In the genomic region with DNA sequence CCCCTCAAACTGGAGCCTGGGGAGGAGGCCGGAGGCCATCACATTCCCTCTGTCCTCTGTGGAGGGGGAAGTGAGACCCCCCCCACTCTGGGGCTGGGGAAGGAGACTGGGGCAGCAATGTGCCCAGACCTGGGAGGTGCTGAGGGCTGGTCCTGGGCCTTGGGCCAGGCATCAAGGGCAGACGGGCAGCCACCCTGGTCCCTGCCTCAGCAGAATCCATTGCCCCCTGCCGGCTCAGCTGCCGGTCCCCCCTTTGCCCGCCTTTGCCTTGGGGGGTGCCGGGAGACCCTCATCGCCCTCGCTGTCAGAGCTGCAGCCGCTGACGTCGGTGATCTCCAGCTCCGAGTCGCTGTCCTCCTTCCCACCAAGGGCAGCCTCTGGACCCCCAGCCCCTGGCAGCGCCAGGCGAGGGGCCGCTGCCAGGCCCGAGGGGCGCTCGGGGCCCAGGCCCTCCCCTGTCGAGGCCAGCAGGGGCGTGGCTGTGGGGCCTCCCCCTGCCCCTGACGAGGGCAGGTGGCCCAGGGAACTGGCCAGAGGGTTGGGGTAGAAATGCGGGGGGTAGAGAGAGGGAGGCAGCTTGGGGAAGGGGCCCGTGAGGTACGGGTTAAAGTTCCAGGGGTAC, we compare ENCODE assay signal across 22 cellular contexts. TPM values are rescaled to one million over a fixed set of nuclear protein-coding genes. Genes with fewer than 3 reads are reported as not detected.
DNase-seq lines count a peak whose midpoint lies in the region; ATAC-seq, FAIRE-seq and TF ChIP-seq lines count a peak whose summit lies in the region.
"Had no signal": no experiment of that assay in that cellular context is flagged by ENCODE, and none has a peak within 500 bp of the region (broad histone marks: within the 10 kb centered on the region; RNA-seq: fewer than 3 reads in every experiment).

No MANE protein-coding gene starts in this region.

- in situ Hi-C loops in HepG2 (cut with HindIII; ENCODE audit: extremely low pct_ligation_motif_present, low pct_unique_long_range_greater_than_20kb) = no loop called here

- TF ChIP-seq CTCF in HepG2 (CRISPR knock-in tag; IDR thresholded peaks at IDR 0.05) = no peak
- no peak for TF ChIP-seq CTCF in right lobe of liver (IDR thresholded peaks at IDR 0.05)

- BruUV-seq in HepG2 (replicated peaks; lab: Mats Ljungman, UMichigan) = no TSS peak

- no peaks in the 10 kb centered on the region for H3K9me3 Mint-ChIP-seq in memory B cell
- no peaks in the 10 kb centered on the region for H3K9me3 Mint-ChIP-seq in stimulated activated naive B cell treated with anti-CD40 and anti-IgM and Interleukin-4, amounts not matched to agents 10 μg/mL and 1 μg/mL and 100 μg/mL, for 72 hours
- H3K9me3 Mint-ChIP-seq: CD4-positive, alpha-beta T cell; IgD-negative memory B cell had no signal

- CTCF ChIA-PET in HepG2 (lab: Yijun Ruan, JAX; ENCODE audit: low intra/inter-chr PET ratio, low total read pairs) = no interaction called here

- no peak overlapping the region for H3K4me3 ChIP-seq in HepG2 (replicated peaks in 1 of 3; ENCODE audit: insufficient read depth in 1 of 3, low read depth in 2 of 3, low read length in 3 of 3)
- no peak overlapping the region for H3K4me3 ChIP-seq in right lobe of liver
- H3K4me3 ChIP-seq: A549 had no signal

- no peak for TF ChIP-seq EP300 in HepG2 (IDR thresholded peaks at IDR 0.05; ENCODE audit: low read depth in 2 of 2, low read length in 2 of 2)
- TF ChIP-seq EP300 in HepG2 (CRISPR knock-in tag; IDR thresholded peaks at IDR 0.05; ENCODE audit: borderline replicate concordance) = no peak

- peaks cover 29% of the 10 kb centered on the region for H3K36me3 Mint-ChIP-seq in memory B cell
- peaks cover 30 to 58% of the 10 kb centered on the region in 2 donors for H3K36me3 Mint-ChIP-seq in stimulated activated naive B cell treated with anti-CD40 and anti-IgM and Interleukin-4, amounts not matched to agents 10 μg/mL and 1 μg/mL and 100 μg/mL, for 72 hours
- H3K36me3 Mint-ChIP-seq: IgD-negative memory B cell had no signal

- peaks cover 14 to 39% of the 10 kb centered on the region in 2 experiments; a peak in 4 of 5 replicates for H3K36me3 ChIP-seq in HepG2 (replicated peaks in 1 of 2; ENCODE audit: control insufficient read depth in 1 of 2, insufficient read depth in 2 of 2, low read length in 2 of 2)
- H3K36me3 ChIP-seq in right lobe of liver = peaks cover 0 to 18% (median 13%) of the 10 kb centered on the region in 4 donors

- H4K20me1 ChIP-seq in HepG2 (ENCODE audit: insufficient read depth, low read length) = 0 out of 2 replicates have a peak, but pooled peaks cover 3% of the 10 kb centered on the region

- H3K9me3 ChIP-seq in HepG2 (ENCODE audit: low read length) = no peaks in the 10 kb centered on the region
- no peaks in the 10 kb centered on the region for H3K9me3 ChIP-seq in right lobe of liver
- H3K9me3 ChIP-seq: A549, Caco-2 had no signal

- peaks cover 42% of the 10 kb centered on the region for H3K4me1 Mint-ChIP-seq in memory B cell
- peaks cover 45 to 57% of the 10 kb centered on the region in 2 donors for H3K4me1 Mint-ChIP-seq in stimulated activated naive B cell treated with anti-CD40 and anti-IgM and Interleukin-4, amounts not matched to agents 10 μg/mL and 1 μg/mL and 100 μg/mL, for 72 hours

- ATAC-seq in HepG2 (no peak), right lobe of liver (no peak), memory B cell (ENCODE audit: low read depth) (no peak), GM18511 (IDR thresholded peaks at IDR 0.05; ENCODE audit: unreplicated experiment) (no peak)
- no peak for ATAC-seq in stimulated activated naive B cell treated with anti-CD40 and anti-IgM and Interleukin-4, amounts not matched to agents 10 μg/mL and 1 μg/mL and 100 μg/mL, for 72 hours (replicated peaks)
- ATAC-seq: A549 had no signal

- H2AFZ ChIP-seq in HepG2 (ENCODE audit: low read length) = no peak overlapping the region

- H3K27ac ChIP-seq in HepG2 (ENCODE audit: extremely low read length, insufficient read depth, low read length) (no peak overlapping the region), right lobe of liver (no peak overlapping the region)
- H3K27ac ChIP-seq: 22Rv1, A549, C4-2B, HL-60 had no signal

- no peak overlapping the region for H3K4me3 Mint-ChIP-seq in memory B cell
- no peak overlapping the region for H3K4me3 Mint-ChIP-seq in stimulated activated naive B cell treated with anti-CD40 and anti-IgM and Interleukin-4, amounts not matched to agents 10 μg/mL and 1 μg/mL and 100 μg/mL, for 72 hours
- H3K4me3 Mint-ChIP-seq: IgD-negative memory B cell had no signal

- H3K4me2 ChIP-seq in HepG2 (ENCODE audit: low read depth, low read length) = no peak overlapping the region
- H3K4me2 ChIP-seq: A549 had no signal

- H3K79me2 ChIP-seq in HepG2 (ENCODE audit: insufficient read depth, low read length) = no peaks in the 10 kb centered on the region

- TF ChIP-seq RAD21 in HepG2 (CRISPR knock-in tag; IDR thresholded peaks at IDR 0.05) = no peak

- H3K4me1 ChIP-seq in HepG2 (ENCODE audit: insufficient read depth, low read length) (peaks cover 23% of the 10 kb centered on the region), right lobe of liver (peaks cover 0 to 6% (median 2%) of the 10 kb centered on the region in 4 donors)

- DNase-seq in HepG2 (ENCODE audit: low spot score) = no peak
- DNase-seq in right lobe of liver = no peak
- no peak for DNase-seq in memory B cell (ENCODE audit: low spot score in 2 of 2)
- DNase-seq in stimulated activated naive B cell treated with anti-CD40 and anti-IgM and Interleukin-4, amounts not matched to agents 10 μg/mL and 1 μg/mL and 100 μg/mL, for 72 hours = no peak
- DNase-seq in effector CD8-positive, alpha-beta T cell (lab: John Stamatoyannopoulos, UW) = no peak
- DNase-seq: AML-193; Caco-2; CD4-positive, alpha-beta T cell; DMS79; GDM1; GOT3; H7; KG1 had no signal

- H3K9ac ChIP-seq in HepG2 (ENCODE audit: insufficient read depth, low read depth, low read length) = no peak overlapping the region

- WGBS in HepG2 (ENCODE audit: low lambda C conversion rate) = 97% methylated on average over 23 of the region's 25 CpGs
- no CpG with 5 or more reads among the region's 25 CpGs for WGBS in right lobe of liver (ENCODE audit: insufficient coverage, low coverage, low lambda C conversion rate, missing lambda C conversion rate)

- TF ChIP-seq POLR2A in HepG2 (IDR thresholded peaks at IDR 0.05; ENCODE audit: insufficient read depth in 1 of 2, low read depth in 2 of 2, low read length in 2 of 2) (no peak), right lobe of liver (IDR thresholded peaks at IDR 0.05) (no peak)

- intact Hi-C loops in HepG2 (cut with micrococcal nuclease; ENCODE audit: unreplicated experiment) (no loop called here), right lobe of liver (cut with DNase I) (no loop called here)

- peak overlapping the region; percentile 40 for H3K27ac Mint-ChIP-seq in memory B cell
- peak overlapping the region; percentile 83 for H3K27ac Mint-ChIP-seq in stimulated activated naive B cell treated with anti-CD40 and anti-IgM and Interleukin-4, amounts not matched to agents 10 μg/mL and 1 μg/mL and 100 μg/mL, for 72 hours

- peaks cover 2 to 16% of the 10 kb centered on the region in 2 experiments for H3K27me3 ChIP-seq in HepG2 (ENCODE audit: control insufficient read depth in 1 of 2, insufficient read depth in 2 of 2, low read length in 2 of 2)
- H3K27me3 ChIP-seq in right lobe of liver = no peaks in the 10 kb centered on the region

- peaks cover 2% of the 10 kb centered on the region for H3K27me3 Mint-ChIP-seq in memory B cell
- H3K27me3 Mint-ChIP-seq in stimulated activated naive B cell treated with anti-CD40 and anti-IgM and Interleukin-4, amounts not matched to agents 10 μg/mL and 1 μg/mL and 100 μg/mL, for 72 hours = peaks cover 6 to 12% of the 10 kb centered on the region in 2 donors

- no peak for FAIRE-seq in HepG2 (lab: Jason Lieb, UNC)
- FAIRE-seq: A549, D721Med had no signal

- POLR2A ChIA-PET in HepG2 (lab: Yijun Ruan, JAX) = no interaction called here

RNA-seq across cellular contexts. Expression of a gene that starts 20.1 kb away (rescaled TPM):
- not detected in 2 replicates for total RNA-seq in HepG2 (2016; rRNA removed; fragmentation: Illumina TruSeq; extraction: Trizol)
- total RNA-seq in HepG2 (2016; cell fraction: cytosol; rRNA removed; fragmentation: Illumina TruSeq; extraction: Trizol; ENCODE audit: low read depth) = not detected in 2 replicates
- total RNA-seq in HepG2 (2016; cell fraction: insoluble cytoplasmic fraction; rRNA removed; fragmentation: Illumina TruSeq; extraction: Trizol) = not detected in 2 replicates
- total RNA-seq in HepG2 (2016; cell fraction: membrane; rRNA removed; fragmentation: Illumina TruSeq; extraction: Trizol) = not detected in 2 replicates
- total RNA-seq in HepG2 (2016; cell fraction: nucleus; rRNA removed; fragmentation: Illumina TruSeq; extraction: Trizol) = not detected in 2 replicates
- not detected in 2 replicates for polyA plus RNA-seq in HepG2 (2011; rRNA removed)
- 0.03 TPM in 1 of 2 replicates, not detected in the other for polyA plus RNA-seq in HepG2 (2011; cell fraction: cytosol; rRNA removed)
- not detected in 2 replicates for polyA plus RNA-seq in HepG2 (2011; cell fraction: nucleus; rRNA removed)
- 0.07 TPM in 1 of 2 replicates, not detected in the other for polyA plus RNA-seq in HepG2 (2012)
- not detected in 2 replicates for polyA plus RNA-seq in HepG2 (2016; cell fraction: cytosol; fragmentation: Illumina TruSeq; extraction: Trizol; ENCODE audit: low read depth)
- polyA plus RNA-seq in HepG2 (2016; cell fraction: insoluble cytoplasmic fraction; fragmentation: Illumina TruSeq; extraction: Trizol; ENCODE audit: low read depth) = not detected in 2 replicates
- not detected in 2 replicates for polyA plus RNA-seq in HepG2 (2016; cell fraction: membrane; fragmentation: Illumina TruSeq; extraction: Trizol; ENCODE audit: low read depth)
- polyA plus RNA-seq in HepG2 (2016; cell fraction: nucleus; fragmentation: Illumina TruSeq; extraction: Trizol; ENCODE audit: insufficient read depth, low read depth) = not detected in 2 replicates
- not detected in 2 replicates for polyA minus RNA-seq in HepG2 (2011; rRNA and poly(A)+ RNA removed; ENCODE audit: low replicate concordance)
- polyA minus RNA-seq in HepG2 (2011; cell fraction: cytosol; rRNA and poly(A)+ RNA removed) = not detected in 2 replicates
- polyA minus RNA-seq in HepG2 (2011; cell fraction: nucleus; rRNA and poly(A)+ RNA removed) = not detected in 2 replicates
- not detected for total RNA-seq in right lobe of liver
- total RNA-seq: Daoy, H7 had no signal
- polyA plus RNA-seq: IgD-negative memory B cell had no signal

RNA-seq across cellular contexts. Expression of a gene that starts 25.1 kb away (rescaled TPM):
- 26.2 and 34.7 TPM in 2 replicates for total RNA-seq in HepG2 (2016; rRNA removed; fragmentation: Illumina TruSeq; extraction: Trizol)
- 6.5 and 9.6 TPM in 2 replicates for total RNA-seq in HepG2 (2016; cell fraction: cytosol; rRNA removed; fragmentation: Illumina TruSeq; extraction: Trizol; ENCODE audit: low read depth)
- total RNA-seq in HepG2 (2016; cell fraction: insoluble cytoplasmic fraction; rRNA removed; fragmentation: Illumina TruSeq; extraction: Trizol) = 16.1 and 36.8 TPM in 2 replicates
- 10.4 and 11.0 TPM in 2 replicates for total RNA-seq in HepG2 (2016; cell fraction: membrane; rRNA removed; fragmentation: Illumina TruSeq; extraction: Trizol)
- 28.3 and 29.2 TPM in 2 replicates for total RNA-seq in HepG2 (2016; cell fraction: nucleus; rRNA removed; fragmentation: Illumina TruSeq; extraction: Trizol)
- 33.1 and 33.7 TPM in 2 replicates for polyA plus RNA-seq in HepG2 (2011; rRNA removed)
- 20.2 and 33.5 TPM in 2 replicates for polyA plus RNA-seq in HepG2 (2011; cell fraction: cytosol; rRNA removed)
- 215 and 292 TPM in 2 replicates for polyA plus RNA-seq in HepG2 (2011; cell fraction: nucleus; rRNA removed)
- polyA plus RNA-seq in HepG2 (2012) = 33.2 and 34.0 TPM in 2 replicates
- polyA plus RNA-seq in HepG2 (2016; cell fraction: cytosol; fragmentation: Illumina TruSeq; extraction: Trizol; ENCODE audit: low read depth) = 3.8 and 4.4 TPM in 2 replicates
- 20.7 and 29.5 TPM in 2 replicates for polyA plus RNA-seq in HepG2 (2016; cell fraction: insoluble cytoplasmic fraction; fragmentation: Illumina TruSeq; extraction: Trizol; ENCODE audit: low read depth)
- polyA plus RNA-seq in HepG2 (2016; cell fraction: membrane; fragmentation: Illumina TruSeq; extraction: Trizol; ENCODE audit: low read depth) = 7.4 and 8.4 TPM in 2 replicates
- polyA plus RNA-seq in HepG2 (2016; cell fraction: nucleus; fragmentation: Illumina TruSeq; extraction: Trizol; ENCODE audit: insufficient read depth, low read depth) = 90.2 and 102 TPM in 2 replicates
- polyA minus RNA-seq in HepG2 (2011; rRNA and poly(A)+ RNA removed; ENCODE audit: low replicate concordance) = 15.9 and 39.4 TPM in 2 replicates
- 16.3 and 26.4 TPM in 2 replicates for polyA minus RNA-seq in HepG2 (2011; cell fraction: cytosol; rRNA and poly(A)+ RNA removed)
- 29.6 and 31.9 TPM in 2 replicates for polyA minus RNA-seq in HepG2 (2011; cell fraction: nucleus; rRNA and poly(A)+ RNA removed)
- total RNA-seq in right lobe of liver = 10 to 100 TPM; 25.3 to 39.7 (median 30.2) TPM

RNA-seq across cellular contexts. Expression of a gene that starts 31.0 kb away (rescaled TPM):
- 0.27 and 0.33 TPM in 2 replicates for total RNA-seq in HepG2 (2016; rRNA removed; fragmentation: Illumina TruSeq; extraction: Trizol)
- 0.26 and 0.51 TPM in 2 replicates for total RNA-seq in HepG2 (2016; cell fraction: cytosol; rRNA removed; fragmentation: Illumina TruSeq; extraction: Trizol; ENCODE audit: low read depth)
- 0.24 and 0.37 TPM in 2 replicates for total RNA-seq in HepG2 (2016; cell fraction: insoluble cytoplasmic fraction; rRNA removed; fragmentation: Illumina TruSeq; extraction: Trizol)
- total RNA-seq in HepG2 (2016; cell fraction: membrane; rRNA removed; fragmentation: Illumina TruSeq; extraction: Trizol) = 0.62 TPM in 1 of 2 replicates, not detected in the other
- total RNA-seq in HepG2 (2016; cell fraction: nucleus; rRNA removed; fragmentation: Illumina TruSeq; extraction: Trizol) = 0.40 TPM in 1 of 2 replicates, not detected in the other
- polyA plus RNA-seq in HepG2 (2011; rRNA removed) = 0.24 and 0.30 TPM in 2 replicates
- 0.44 and 0.52 TPM in 2 replicates for polyA plus RNA-seq in HepG2 (2011; cell fraction: cytosol; rRNA removed)
- polyA plus RNA-seq in HepG2 (2011; cell fraction: nucleus; rRNA removed) = 0.31 and 0.51 TPM in 2 replicates
- 0.25 TPM in 1 of 2 replicates, not detected in the other for polyA plus RNA-seq in HepG2 (2012)
- 0.21 and 0.44 TPM in 2 replicates for polyA plus RNA-seq in HepG2 (2016; cell fraction: cytosol; fragmentation: Illumina TruSeq; extraction: Trizol; ENCODE audit: low read depth)
- polyA plus RNA-seq in HepG2 (2016; cell fraction: insoluble cytoplasmic fraction; fragmentation: Illumina TruSeq; extraction: Trizol; ENCODE audit: low read depth) = 0.49 and 0.52 TPM in 2 replicates
- 0.69 and 1.1 TPM in 2 replicates for polyA plus RNA-seq in HepG2 (2016; cell fraction: membrane; fragmentation: Illumina TruSeq; extraction: Trizol; ENCODE audit: low read depth)
- polyA plus RNA-seq in HepG2 (2016; cell fraction: nucleus; fragmentation: Illumina TruSeq; extraction: Trizol; ENCODE audit: insufficient read depth, low read depth) = 0.78 and 0.95 TPM in 2 replicates
- polyA minus RNA-seq in HepG2 (2011; rRNA and poly(A)+ RNA removed; ENCODE audit: low replicate concordance) = 0.26 and 0.84 TPM in 2 replicates
- polyA minus RNA-seq in HepG2 (2011; cell fraction: cytosol; rRNA and poly(A)+ RNA removed) = 0.49 TPM in 1 of 2 replicates, not detected in the other
- not detected in 2 replicates for polyA minus RNA-seq in HepG2 (2011; cell fraction: nucleus; rRNA and poly(A)+ RNA removed)
- total RNA-seq in right lobe of liver = under 1 TPM in 4 of 6 experiments, not detected in 2; 0.18 to 0.71 (median 0.39) TPM
- total RNA-seq: Daoy, H7, HT1080 had no signal

RNA-seq across cellular contexts. Expression of a gene that starts 48.0 kb away (rescaled TPM):
- total RNA-seq in HepG2 (2016; rRNA removed; fragmentation: Illumina TruSeq; extraction: Trizol) (4,758 and 5,028 TPM in 2 replicates), right lobe of liver (100 to 1,000 TPM; 347 to 556 (median 499) TPM)
- total RNA-seq in HepG2 (2016; cell fraction: cytosol; rRNA removed; fragmentation: Illumina TruSeq; extraction: Trizol; ENCODE audit: low read depth) = 8,990 and 9,707 TPM in 2 replicates
- 4,892 and 5,330 TPM in 2 replicates for total RNA-seq in HepG2 (2016; cell fraction: insoluble cytoplasmic fraction; rRNA removed; fragmentation: Illumina TruSeq; extraction: Trizol)
- 12,897 and 13,497 TPM in 2 replicates for total RNA-seq in HepG2 (2016; cell fraction: membrane; rRNA removed; fragmentation: Illumina TruSeq; extraction: Trizol)
- 1,659 and 1,838 TPM in 2 replicates for total RNA-seq in HepG2 (2016; cell fraction: nucleus; rRNA removed; fragmentation: Illumina TruSeq; extraction: Trizol)
- polyA plus RNA-seq in HepG2 (2011; rRNA removed) = 1,633 and 1,983 TPM in 2 replicates
- polyA plus RNA-seq in HepG2 (2011; cell fraction: cytosol; rRNA removed) = 4,354 and 8,495 TPM in 2 replicates
- 1,845 and 2,001 TPM in 2 replicates for polyA plus RNA-seq in HepG2 (2011; cell fraction: nucleus; rRNA removed)
- polyA plus RNA-seq in HepG2 (2012) = 3,093 and 4,312 TPM in 2 replicates
- polyA plus RNA-seq in HepG2 (2016; cell fraction: cytosol; fragmentation: Illumina TruSeq; extraction: Trizol; ENCODE audit: low read depth) = 10,211 and 10,944 TPM in 2 replicates
- 4,747 and 4,833 TPM in 2 replicates for polyA plus RNA-seq in HepG2 (2016; cell fraction: insoluble cytoplasmic fraction; fragmentation: Illumina TruSeq; extraction: Trizol; ENCODE audit: low read depth)
- polyA plus RNA-seq in HepG2 (2016; cell fraction: membrane; fragmentation: Illumina TruSeq; extraction: Trizol; ENCODE audit: low read depth) = 11,477 and 11,931 TPM in 2 replicates
- polyA plus RNA-seq in HepG2 (2016; cell fraction: nucleus; fragmentation: Illumina TruSeq; extraction: Trizol; ENCODE audit: insufficient read depth, low read depth) = 2,975 and 3,175 TPM in 2 replicates
- 958 and 1,242 TPM in 2 replicates for polyA minus RNA-seq in HepG2 (2011; rRNA and poly(A)+ RNA removed; ENCODE audit: low replicate concordance)
- 1,380 TPM in 2 replicates for polyA minus RNA-seq in HepG2 (2011; cell fraction: cytosol; rRNA and poly(A)+ RNA removed)
- 385 and 466 TPM in 2 replicates for polyA minus RNA-seq in HepG2 (2011; cell fraction: nucleus; rRNA and poly(A)+ RNA removed)

RNA-seq across cellular contexts. Expression of a gene that starts 51.0 kb away (rescaled TPM):
- total RNA-seq in HepG2 (2016; rRNA removed; fragmentation: Illumina TruSeq; extraction: Trizol) (20.7 and 37.4 TPM in 2 replicates), right lobe of liver (100 to 1,000 TPM in 2 of 6 experiments, 10 to 100 TPM in 4; 53.6 to 124 (median 75.8) TPM)
- 32.7 and 40.5 TPM in 2 replicates for total RNA-seq in HepG2 (2016; cell fraction: cytosol; rRNA removed; fragmentation: Illumina TruSeq; extraction: Trizol; ENCODE audit: low read depth)
- 21.9 and 38.8 TPM in 2 replicates for total RNA-seq in HepG2 (2016; cell fraction: insoluble cytoplasmic fraction; rRNA removed; fragmentation: Illumina TruSeq; extraction: Trizol)
- total RNA-seq in HepG2 (2016; cell fraction: membrane; rRNA removed; fragmentation: Illumina TruSeq; extraction: Trizol) = 24.1 and 26.6 TPM in 2 replicates
- total RNA-seq in HepG2 (2016; cell fraction: nucleus; rRNA removed; fragmentation: Illumina TruSeq; extraction: Trizol) = 28.4 and 29.8 TPM in 2 replicates
- polyA plus RNA-seq in HepG2 (2011; rRNA removed) = 74.0 and 91.2 TPM in 2 replicates
- 112 and 172 TPM in 2 replicates for polyA plus RNA-seq in HepG2 (2011; cell fraction: cytosol; rRNA removed)
- 93.5 and 96.2 TPM in 2 replicates for polyA plus RNA-seq in HepG2 (2011; cell fraction: nucleus; rRNA removed)
- polyA plus RNA-seq in HepG2 (2012) = 38.2 and 66.0 TPM in 2 replicates
- 34.2 and 39.3 TPM in 2 replicates for polyA plus RNA-seq in HepG2 (2016; cell fraction: cytosol; fragmentation: Illumina TruSeq; extraction: Trizol; ENCODE audit: low read depth)
- 20.0 and 22.5 TPM in 2 replicates for polyA plus RNA-seq in HepG2 (2016; cell fraction: insoluble cytoplasmic fraction; fragmentation: Illumina TruSeq; extraction: Trizol; ENCODE audit: low read depth)
- polyA plus RNA-seq in HepG2 (2016; cell fraction: membrane; fragmentation: Illumina TruSeq; extraction: Trizol; ENCODE audit: low read depth) = 21.0 and 26.9 TPM in 2 replicates
- 52.4 and 53.1 TPM in 2 replicates for polyA plus RNA-seq in HepG2 (2016; cell fraction: nucleus; fragmentation: Illumina TruSeq; extraction: Trizol; ENCODE audit: insufficient read depth, low read depth)
- polyA minus RNA-seq in HepG2 (2011; rRNA and poly(A)+ RNA removed; ENCODE audit: low replicate concordance) = 32.5 and 96.8 TPM in 2 replicates
- 26.4 and 26.8 TPM in 2 replicates for polyA minus RNA-seq in HepG2 (2011; cell fraction: cytosol; rRNA and poly(A)+ RNA removed)
- polyA minus RNA-seq in HepG2 (2011; cell fraction: nucleus; rRNA and poly(A)+ RNA removed) = 21.6 and 26.0 TPM in 2 replicates
